ENCODE assay signal across 8 cellular contexts in genomic region chr20:44477151-44477550, GRCh38. TPM values are rescaled to one million over a fixed set of nuclear protein-coding genes. Genes with fewer than 3 reads are reported as not detected.
DNase-seq lines count a peak whose midpoint lies in the region; ATAC-seq and TF ChIP-seq lines count a peak whose summit lies in the region.
"Had no signal": no experiment of that assay in that cellular context is flagged by ENCODE, and none has a peak within 500 bp of the region (broad histone marks: within the 10 kb centered on the region; RNA-seq: fewer than 3 reads in every experiment).

No MANE protein-coding gene starts in this region.

- in situ Hi-C loops in gastrocnemius medialis (cut with MboI; ENCODE audit: low sequenced_read_pairs in 4 of 4) = loop anchor here in 2 of 4 donors (10.0 kb wide), 2 partner anchors 128 to 262 kb away; partner anchors contain the start of gene OSER1 (in 1 of the 2)

- H3K4me1 ChIP-seq in GM23338 (ENCODE audit: insufficient read depth) (peaks cover 5% of the 10 kb centered on the region; the same call in 1 of the 2 replicates), OCI-LY7 (ENCODE audit: insufficient read depth, low read length, poor library complexity, severe bottlenecking) (peaks cover 25% of the 10 kb centered on the region), gastrocnemius medialis (peaks cover 15 to 19% of the 10 kb centered on the region in 2 donors)

- H3K4me2 ChIP-seq in GM23338 (no peak overlapping the region), OCI-LY7 (ENCODE audit: low read length) (peak overlapping the region; percentile 99)

- H4K20me1 ChIP-seq in GM23338 (replicated peaks; ENCODE audit: insufficient read depth) (no peaks in the 10 kb centered on the region), OCI-LY7 (ENCODE audit: insufficient read depth, low read length) (no peaks in the 10 kb centered on the region)

- DNase-seq in GM23338 (ENCODE audit: low spot score) (no peak), OCI-LY7 (ENCODE audit: low spot score) (no peak), epithelial cell of prostate (ENCODE audit: low read depth, low spot score) (no peak), gastrocnemius medialis (no peak)
- no peak for DNase-seq in stimulated activated naive CD4-positive, alpha-beta T cell (lab: John Stamatoyannopoulos, UW)
- DNase-seq: NCI-H774 had no signal

- TF ChIP-seq POLR2A in gastrocnemius medialis (IDR thresholded peaks at IDR 0.05) = no peak

- H3K9me3 ChIP-seq in OCI-LY7 (ENCODE audit: low read length) (no peaks in the 10 kb centered on the region), gastrocnemius medialis (no peaks in the 10 kb centered on the region)

- H3K9me2 ChIP-seq in GM23338 (ENCODE audit: insufficient read depth) = no peaks in the 10 kb centered on the region
- no peaks in the 10 kb centered on the region for H3K9me2 ChIP-seq in OCI-LY7 (ENCODE audit: insufficient read depth, low read length)

- no peak overlapping the region for H3K27ac Mint-ChIP-seq in GM23338

- H3K27me3 Mint-ChIP-seq in GM23338 (ENCODE audit: insufficient read depth, low read depth, poor library complexity) = peaks cover 9% of the 10 kb centered on the region

- ATAC-seq in GM23338 (no peak), gastrocnemius medialis (no peak), GM21526 (IDR thresholded peaks at IDR 0.05; ENCODE audit: low FRiP score, unreplicated experiment) (no peak), GM18873 (IDR thresholded peaks at IDR 0.05; ENCODE audit: low FRiP score, unreplicated experiment) (no peak)

- H3K4me3 ChIP-seq in GM23338 = peak overlapping the region; percentile 91; the same call in 1 of the 2 replicates
- peak overlapping the region; percentile 92 for H3K4me3 ChIP-seq in OCI-LY7 (ENCODE audit: low read depth, low read length, poor library complexity, severe bottlenecking)
- H3K4me3 ChIP-seq in gastrocnemius medialis = peak overlapping the region in 1 of 4 donors; percentile 97

- TF ChIP-seq CTCF in GM23338 (conservative IDR thresholded peaks at IDR 0.05; ENCODE audit: low read depth in 2 of 2) (no peak), OCI-LY7 (conservative IDR thresholded peaks at IDR 0.05; ENCODE audit: low read length) (no peak), gastrocnemius medialis (IDR thresholded peaks at IDR 0.05 in 4 of 5, conservative IDR thresholded peaks at IDR 0.05 in 1 of 5) (no peak)

- H3K79me2 ChIP-seq in GM23338 (replicated peaks; ENCODE audit: insufficient read depth) (peaks cover 7% of the 10 kb centered on the region), OCI-LY7 (ENCODE audit: insufficient read depth, low read depth, low read length) (peaks cover 12% of the 10 kb centered on the region; the same call in 1 of the 2 replicates)

- POLR2A ChIA-PET in OCI-LY7 (lab: Charles Lee) = interaction anchor here (1.2 kb wide), 1 partner anchor 43 kb away, joined by 3 read pairs; no protein-coding TSS in a partner anchor

- H3K27me3 ChIP-seq in GM23338 (ENCODE audit: insufficient read depth) (no peaks in the 10 kb centered on the region), gastrocnemius medialis (no peaks in the 10 kb centered on the region)

- no TSS peak for BruUV-seq in OCI-LY7 (replicated peaks; lab: Mats Ljungman, UMichigan)

- no peaks in the 10 kb centered on the region for H3F3A ChIP-seq in GM23338 (replicated peaks; ENCODE audit: low read depth)

- no peak overlapping the region for H3K27ac ChIP-seq in GM23338 (ENCODE audit: low read depth)
- H3K27ac ChIP-seq in OCI-LY7 (ENCODE audit: low read depth, low read length, poor library complexity, severe bottlenecking) = no peak overlapping the region
- H3K27ac ChIP-seq in epithelial cell of prostate = peak overlapping the region; percentile 78
- H3K27ac ChIP-seq in gastrocnemius medialis = peak overlapping the region; percentile 88 to 99 (median 92)

- H2AFZ ChIP-seq in GM23338 (no peak overlapping the region), OCI-LY7 (ENCODE audit: low read length) (no peak overlapping the region)

- CTCF ChIA-PET in OCI-LY7 (lab: Charles Lee; ENCODE audit: unreplicated experiment) = no interaction called here

- peaks cover 16% of the 10 kb centered on the region for H3K36me3 Mint-ChIP-seq in GM23338 (ENCODE audit: low read depth)

- H3K36me3 ChIP-seq in GM23338 (ENCODE audit: insufficient read depth) (no peaks in the 10 kb centered on the region), OCI-LY7 (ENCODE audit: insufficient read depth, low read length) (peaks cover 22% of the 10 kb centered on the region), gastrocnemius medialis (peaks cover 0 to 20% of the 10 kb centered on the region in 2 donors)

- peak overlapping the region; percentile 91 for H3K4me3 Mint-ChIP-seq in GM23338

- H3K4me1 Mint-ChIP-seq in GM23338 = peaks cover 13% of the 10 kb centered on the region; the same call in 2 of the 3 replicates

- H3K9me3 Mint-ChIP-seq in GM23338 = no peaks in the 10 kb centered on the region

- intact Hi-C loops in OCI-LY7 (cut with micrococcal nuclease; ENCODE audit: unreplicated experiment) = loop anchor here (5.0 kb wide), 1 partner anchor 45 kb away; the partner anchor contains the start of gene SERINC3
- intact Hi-C loops in gastrocnemius medialis (cut with DNase I; ENCODE audit: low total_unique reads) = loop anchor here (5.0 kb wide), 1 partner anchor 265 kb away; the partner anchor contains the start of gene OSER1

TF ChIP-seq in GM23338, 12 proteins besides CTCF, POLR2A, EP300 and RAD21 (continues in another document):
- no peak for TF ChIP-seq ZNF331 (CRISPR knock-in tag; IDR thresholded peaks at IDR 0.05; ENCODE audit: low read depth)
- no peak for TF ChIP-seq POLR2AphosphoS5 (IDR thresholded peaks at IDR 0.05; ENCODE audit: low read depth)
- no peak for TF ChIP-seq STAT1 (IDR thresholded peaks at IDR 0.05; ENCODE audit: unreplicated experiment)
- TF ChIP-seq EZH2phosphoT487 (IDR thresholded peaks at IDR 0.05; ENCODE audit: unreplicated experiment) = no peak
- no peak for TF ChIP-seq ZNF114 (CRISPR knock-in tag; IDR thresholded peaks at IDR 0.05)
- no peak for TF ChIP-seq NANOG (IDR thresholded peaks at IDR 0.05; ENCODE audit: borderline replicate concordance)
- TF ChIP-seq CREB1 (CRISPR knock-in tag; IDR thresholded peaks at IDR 0.05; ENCODE audit: low read depth) = no peak

RNA-seq across cellular contexts. Expression of gene TTPAL, which starts 1.5 kb away (rescaled TPM):
- 10.2 TPM in 2 replicates for total RNA-seq in GM23338 (2014; rRNA removed; shearing (Covaris generic))
- polyA plus RNA-seq in GM23338 (2016; fragmentation: Nextera tagmentation; extraction: Ambion mirVana) = 3.5 and 3.7 TPM in 2 replicates
- 3.2 and 5.6 TPM in 2 replicates for total RNA-seq in OCI-LY7 (2014; rRNA removed; shearing (Covaris generic))
- total RNA-seq in OCI-LY7 (2022) = 18.8 and 19.8 TPM in 2 replicates
- total RNA-seq in gastrocnemius medialis = 1 to 10 TPM; 3.5 to 5.0 (median 4.7) TPM

RNA-seq across cellular contexts. Expression of gene SERINC3, which starts 44.7 kb away (rescaled TPM):
- 25.4 and 33.0 TPM in 2 replicates for total RNA-seq in GM23338 (2014; rRNA removed; shearing (Covaris generic))
- 18.1 and 18.6 TPM in 2 replicates for polyA plus RNA-seq in GM23338 (2016; fragmentation: Nextera tagmentation; extraction: Ambion mirVana)
- total RNA-seq in OCI-LY7 (2014; rRNA removed; shearing (Covaris generic)) = 19.3 and 24.4 TPM in 2 replicates
- 55.4 and 62.7 TPM in 2 replicates for total RNA-seq in OCI-LY7 (2022)
- 100 to 1,000 TPM in 3 of 4 donors, 10 to 100 TPM in 1; 93.3 to 174 (median 139) TPM for total RNA-seq in gastrocnemius medialis

Comparison
In these comparisons a context has a peak if more than half of its experiments do, and no peak if none do; other contexts are left out.
1. H3K27ac ChIP-seq: peak in epithelial cell of prostate (single experiment) and gastrocnemius medialis (4 of 4); none in GM23338 (single experiment) and OCI-LY7 (single experiment).